ENCODE assay signal across 8 cellular contexts in the genomic region with DNA sequence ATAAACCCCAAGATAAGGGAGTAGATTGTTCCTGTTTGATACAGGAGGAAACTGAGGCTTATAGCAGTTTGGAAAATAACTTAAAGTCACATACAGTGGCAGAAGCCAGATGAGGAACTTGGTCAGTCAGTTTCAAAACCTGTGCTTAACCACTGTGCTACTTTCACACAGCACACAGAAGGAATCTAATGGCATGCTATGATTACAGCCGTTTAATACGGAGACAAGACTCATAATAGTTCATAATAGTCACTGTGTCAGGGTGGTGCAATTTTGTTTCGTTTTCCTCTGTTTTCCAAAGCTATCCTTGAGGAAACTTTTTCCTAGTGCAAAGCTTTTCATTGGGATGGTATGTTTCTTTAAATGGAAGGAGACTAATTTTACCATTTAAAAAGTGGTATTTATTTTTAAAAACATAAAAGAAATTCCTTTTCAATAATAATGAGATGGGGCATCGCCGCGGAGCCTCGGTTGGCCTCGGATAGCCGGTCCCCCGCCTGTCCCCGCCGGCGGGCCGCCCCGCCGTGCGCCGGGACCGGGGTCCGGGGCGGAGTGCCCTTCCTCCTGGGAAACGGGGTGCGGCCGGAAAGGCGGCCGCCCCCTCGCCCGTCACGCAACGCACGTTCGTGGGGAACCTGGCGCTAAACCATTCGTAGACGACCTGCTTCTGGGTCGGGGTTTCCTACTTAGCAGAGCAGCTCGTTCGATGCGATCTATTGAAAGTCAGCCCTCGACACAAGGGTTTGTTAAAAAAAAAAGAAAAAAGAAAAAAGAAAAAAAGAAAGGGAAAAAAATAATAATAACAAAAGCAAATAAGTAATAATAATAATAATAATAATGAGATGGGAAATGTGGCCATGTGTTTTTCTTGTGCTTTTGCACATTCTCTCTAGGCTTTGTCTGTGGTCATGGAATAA.
DNase-seq lines count a peak whose midpoint lies in the region; ATAC-seq and TF ChIP-seq lines count a peak whose summit lies in the region.

No MANE protein-coding gene starts in this region.

- no peaks in the 10 kb centered on the region for H3K36me3 Mint-ChIP-seq in naive B cell

- peak overlapping the region; percentile 33 for H3K4me3 ChIP-seq in colonic mucosa

- H3K4me1 Mint-ChIP-seq in naive B cell, result peaks cover 48 to 71% (median 52%) of the 10 kb centered on the region in 3 donors

- H3K27ac ChIP-seq in colonic mucosa, result peak overlapping the region; percentile 30

- ATAC-seq in GM21528 (IDR thresholded peaks at IDR 0.05; ENCODE audit: low FRiP score, unreplicated experiment) (peak; percentile 70), naive B cell (ENCODE audit: low read depth in 2 of 2) (peak; percentile 80 to 83)

- peaks cover 0 to 11% (median 6%) of the 10 kb centered on the region in 7 donors for H3K9me3 Mint-ChIP-seq in naive B cell

- H3K36me3 ChIP-seq in ES-I3 (ENCODE audit: insufficient read depth, low read length) (no peaks in the 10 kb centered on the region), colonic mucosa (no peaks in the 10 kb centered on the region)

- no peak for TF ChIP-seq CTCF in colonic mucosa (IDR thresholded peaks at IDR 0.05)

- intact Hi-C loops in colonic mucosa (cut with DNase I), result no loop called here

- H3K9me3 ChIP-seq in ES-I3 (ENCODE audit: control insufficient read depth, insufficient read depth, low read length) (no peaks in the 10 kb centered on the region), colonic mucosa (no peaks in the 10 kb centered on the region)

- H3K4me3 Mint-ChIP-seq in naive B cell, result peak overlapping the region; percentile 64 to 90 (median 85)

- H3K27ac Mint-ChIP-seq in naive B cell, result peak overlapping the region in 5 of 6 donors; percentile 18 to 83 (median 44)

- H3K9ac ChIP-seq in ES-I3 (ENCODE audit: low read depth, low read length) (peak overlapping the region; percentile 36; the same call in 1 of the 2 replicates), colonic mucosa (ENCODE audit: low read depth in 2 of 2, low read length in 2 of 2) (no peak overlapping the region)

- H3K27me3 Mint-ChIP-seq in naive B cell, result no peaks in the 10 kb centered on the region

- peaks cover 8% of the 10 kb centered on the region for H3K4me1 ChIP-seq in ES-I3 (ENCODE audit: insufficient read depth, low read length)
- no peaks in the 10 kb centered on the region for H3K4me1 ChIP-seq in colonic mucosa

- DNase-seq in LoVo (ENCODE audit: low spot score) (peak; percentile 5), colonic mucosa (no peak), naive B cell (peak; percentile 25), nucleus accumbens (lab: John Stamatoyannopoulos, UW) (no peak), NCI-H510A treated with DMSO at 0.1 percent for 48 hours (lab: John Stamatoyannopoulos, UW) (no peak), DMS 273 treated with DMSO at 0.1 percent for 48 hours (lab: John Stamatoyannopoulos, UW) (no peak)

- H3K27me3 ChIP-seq in colonic mucosa, result no peaks in the 10 kb centered on the region

Comparison
In these comparisons a context has a peak if more than half of its experiments do, and no peak if none do; other contexts are left out.
1. DNase-seq: peak in LoVo (single experiment) and naive B cell (single experiment); none in colonic mucosa (single experiment), nucleus accumbens (0 of 56), NCI-H510A treated with DMSO at 0.1 percent for 48 hours (single experiment) and DMS 273 treated with DMSO at 0.1 percent for 48 hours (single experiment).